ENCODE assay signal across 21 cellular contexts in the genomic region with DNA sequence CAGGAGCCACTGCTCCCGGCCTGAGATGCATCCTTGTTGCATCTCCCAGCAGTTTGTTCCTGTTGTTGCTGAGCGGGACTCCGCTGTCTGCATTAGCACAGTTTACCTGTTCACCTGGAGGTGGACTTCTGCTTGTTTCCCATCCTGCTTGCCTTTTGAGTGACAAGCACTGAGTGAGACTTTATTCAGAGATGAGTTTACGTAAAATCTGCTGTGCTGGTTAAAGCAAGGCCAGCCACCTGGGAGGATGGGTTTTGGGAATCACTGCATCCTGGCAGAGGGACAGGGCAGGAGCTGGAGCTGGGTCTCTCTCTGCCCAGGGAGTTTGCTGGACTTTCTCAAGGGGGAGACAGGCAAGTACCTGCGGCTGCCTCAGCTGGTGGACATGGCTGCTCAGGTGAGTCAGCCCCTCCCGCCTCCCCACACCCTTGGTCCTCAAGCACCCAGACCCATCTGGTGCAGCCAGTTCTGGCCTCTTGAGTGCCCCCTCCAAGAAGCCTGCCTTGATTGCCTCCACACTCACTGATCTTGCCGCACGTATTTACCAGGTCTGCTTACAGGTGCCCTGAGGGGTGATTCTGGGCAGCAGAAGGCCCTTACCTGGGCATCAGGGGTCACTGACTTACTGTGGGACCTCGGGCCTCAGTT. TPM values are rescaled to one million over a fixed set of nuclear protein-coding genes. Genes with fewer than 3 reads are reported as not detected.
DNase-seq lines count a peak whose midpoint lies in the region; ATAC-seq, FAIRE-seq and TF ChIP-seq lines count a peak whose summit lies in the region.
"Had no signal": no experiment of that assay in that cellular context is flagged by ENCODE, and none has a peak within 500 bp of the region (broad histone marks: within the 10 kb centered on the region; RNA-seq: fewer than 3 reads in every experiment).

No MANE protein-coding gene starts in this region.

- no peak overlapping the region for H3K4me3 Mint-ChIP-seq in GM23338
- H3K4me3 Mint-ChIP-seq in neural crest cell: no peak overlapping the region
- H3K4me3 Mint-ChIP-seq: B cell; CD4-positive, CD25-positive, alpha-beta regulatory T cell; CD8-positive, alpha-beta T cell; HFFc6 had no signal

- H3K4me1 ChIP-seq in A549: peaks cover 27% of the 10 kb centered on the region
- H3K4me1 ChIP-seq in GM23338 (ENCODE audit: insufficient read depth): peaks cover 13% of the 10 kb centered on the region

- POLR2A ChIA-PET in A549 (lab: Yijun Ruan, JAX) (no interaction called here), RWPE1 (lab: Yijun Ruan, JAX; ENCODE audit: low non-redundant PET) (no interaction called here)

- H3K27ac Mint-ChIP-seq in GM23338: peak overlapping the region; percentile 78; the same call in 1 of the 2 replicates
- H3K27ac Mint-ChIP-seq in neural crest cell (ENCODE audit: unreplicated experiment): peak overlapping the region; percentile 62
- H3K27ac Mint-ChIP-seq: B cell; CD4-positive, CD25-positive, alpha-beta regulatory T cell; CD8-positive, alpha-beta T cell; HFFc6 had no signal

- CTCF ChIA-PET in A549 (lab: Yijun Ruan, JAX): interaction anchor here (0.7 to 6.4 kb wide), 2 partner anchors 15 to 57 kb away, joined by 3 to 49 read pairs; no protein-coding TSS in a partner anchor
- CTCF ChIA-PET in RWPE1 (lab: Yijun Ruan, JAX): no interaction called here

- H3K4me3 ChIP-seq in A549 (no peak overlapping the region), GM23338 (no peak overlapping the region)
- H3K4me3 ChIP-seq: BLaER1, GM12878, GM23248, HAP-1 had no signal

- H3K27ac ChIP-seq in A549 (no peak overlapping the region), GM23338 (ENCODE audit: low read depth) (no peak overlapping the region), RWPE1 (peak overlapping the region; percentile 23)
- H3K27ac ChIP-seq: BLaER1, C4-2B, GM23248 had no signal

- 0 out of 2 replicates have a peak, but pooled peaks cover 13% of the 10 kb centered on the region for H3F3A ChIP-seq in GM23338 (replicated peaks; ENCODE audit: low read depth)

- no peaks in the 10 kb centered on the region for H3K36me3 ChIP-seq in GM23338 (ENCODE audit: insufficient read depth)

- H3K27me3 ChIP-seq in GM23338 (ENCODE audit: insufficient read depth): peaks cover 3% of the 10 kb centered on the region; the same call in 1 of the 2 replicates
- H3K27me3 ChIP-seq: BLaER1 had no signal

- no peaks in the 10 kb centered on the region for H3K9me3 ChIP-seq in A549
- H3K9me3 ChIP-seq: BLaER1, Caco-2, HAP-1 had no signal

- no peaks in the 10 kb centered on the region for H3K79me2 ChIP-seq in GM23338 (replicated peaks; ENCODE audit: insufficient read depth)

- TF ChIP-seq CTCF in A549 (IDR thresholded peaks at IDR 0.05) (no peak), GM23338 (conservative IDR thresholded peaks at IDR 0.05; ENCODE audit: low read depth in 2 of 2) (no peak), RWPE1 (conservative IDR thresholded peaks at IDR 0.05; ENCODE audit: low read depth) (no peak), neural crest cell (conservative IDR thresholded peaks at IDR 0.05) (no peak)

- no peak for FAIRE-seq in A549 (lab: Jason Lieb, UNC)
- FAIRE-seq: GM12878, GM19239 had no signal

- H4K20me1 ChIP-seq in GM23338 (replicated peaks; ENCODE audit: insufficient read depth): no peaks in the 10 kb centered on the region
- H4K20me1 ChIP-seq: BLaER1 had no signal

- 93% methylated on average over 9 of the region's 9 CpGs for WGBS in A549 (ENCODE audit: missing lambda C conversion rate)

- ATAC-seq in A549 (no peak), GM23338 (no peak), HG03175 (IDR thresholded peaks at IDR 0.05; ENCODE audit: unreplicated experiment) (no peak)
- ATAC-seq: CD8-positive, alpha-beta T cell; GM12878 had no signal

- H3K36me3 Mint-ChIP-seq in GM23338 (ENCODE audit: low read depth) (peaks cover 25% of the 10 kb centered on the region; the same call in 2 of the 3 replicates), neural crest cell (ENCODE audit: low read depth) (peaks cover 5% of the 10 kb centered on the region)
- H3K36me3 Mint-ChIP-seq: CD4-positive, CD25-positive, alpha-beta regulatory T cell; CD8-positive, alpha-beta T cell had no signal

- no peak overlapping the region for H2AFZ ChIP-seq in GM23338
- H2AFZ ChIP-seq: GM23248 had no signal

- no peak for TF ChIP-seq POLR2A in A549 (IDR thresholded peaks at IDR 0.05; ENCODE audit: low read length)

- H3K4me2 ChIP-seq in A549 (no peak overlapping the region), GM23338 (no peak overlapping the region)
- H3K4me2 ChIP-seq: BLaER1 had no signal

- TF ChIP-seq EP300 in A549 (IDR thresholded peaks at IDR 0.05): no peak

- H3K9me3 Mint-ChIP-seq in GM23338: no peaks in the 10 kb centered on the region
- H3K9me3 Mint-ChIP-seq in neural crest cell: no peaks in the 10 kb centered on the region
- H3K9me3 Mint-ChIP-seq: CD4-positive, CD25-positive, alpha-beta regulatory T cell; CD8-positive, alpha-beta T cell; HFFc6 had no signal

- no peak for TF ChIP-seq RAD21 in A549 (conservative IDR thresholded peaks at IDR 0.05 in 1 of 2, IDR thresholded peaks at IDR 0.05 in 1 of 2)

- H3K9me2 ChIP-seq in GM23338 (ENCODE audit: insufficient read depth): no peaks in the 10 kb centered on the region

- peaks cover 22% of the 10 kb centered on the region for H3K27me3 Mint-ChIP-seq in GM23338 (ENCODE audit: insufficient read depth, low read depth, poor library complexity)
- no peaks in the 10 kb centered on the region for H3K27me3 Mint-ChIP-seq in neural crest cell (ENCODE audit: low read depth)
- H3K27me3 Mint-ChIP-seq: B cell had no signal

- H3K4me1 Mint-ChIP-seq in GM23338: peaks cover 28% of the 10 kb centered on the region
- peaks cover 26% of the 10 kb centered on the region for H3K4me1 Mint-ChIP-seq in neural crest cell

- DNase-seq in A549 (ENCODE audit: low read depth in 1 of 2, low spot score in 1 of 2): no peak
- DNase-seq in GM23338 (ENCODE audit: low spot score): no peak
- no peak for DNase-seq in RWPE1 (ENCODE audit: low spot score)
- DNase-seq in neural crest cell (ENCODE audit: low read depth, low spot score): no peak
- no peak for DNase-seq in mucosa of gallbladder (ENCODE audit: low spot score)
- DNase-seq: Caco-2; CD4-positive, CD25-positive, alpha-beta regulatory T cell; CD8-positive, alpha-beta T cell; DMS153; DMS79; EL; GDM1; GM23248; HFFc6 had no signal

TF ChIP-seq in A549, 52 proteins besides CTCF, POLR2A, EP300 and RAD21:
- TF ChIP-seq ZFP36 (IDR thresholded peaks at IDR 0.05; ENCODE audit: borderline replicate concordance, partially characterized antibody): peak; percentile 67
- no peak for TF ChIP-seq NR3C1 (IDR thresholded peaks at IDR 0.05)

TF ChIP-seq in GM23338, 12 proteins besides CTCF, POLR2A, EP300 and RAD21 (continues in another document):
- TF ChIP-seq, protein P1, sequence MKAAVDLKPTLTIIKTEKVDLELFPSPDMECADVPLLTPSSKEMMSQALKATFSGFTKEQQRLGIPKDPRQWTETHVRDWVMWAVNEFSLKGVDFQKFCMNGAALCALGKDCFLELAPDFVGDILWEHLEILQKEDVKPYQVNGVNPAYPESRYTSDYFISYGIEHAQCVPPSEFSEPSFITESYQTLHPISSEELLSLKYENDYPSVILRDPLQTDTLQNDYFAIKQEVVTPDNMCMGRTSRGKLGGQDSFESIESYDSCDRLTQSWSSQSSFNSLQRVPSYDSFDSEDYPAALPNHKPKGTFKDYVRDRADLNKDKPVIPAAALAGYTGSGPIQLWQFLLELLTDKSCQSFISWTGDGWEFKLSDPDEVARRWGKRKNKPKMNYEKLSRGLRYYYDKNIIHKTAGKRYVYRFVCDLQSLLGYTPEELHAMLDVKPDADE (IDR thresholded peaks at IDR 0.05): no peak
- TF ChIP-seq STAT1 (IDR thresholded peaks at IDR 0.05; ENCODE audit: unreplicated experiment) (no peak), CREB1 (CRISPR knock-in tag; IDR thresholded peaks at IDR 0.05; ENCODE audit: low read depth) (no peak), EZH2 (IDR thresholded peaks at IDR 0.05; ENCODE audit: low read depth, unreplicated experiment) (no peak), POLR2AphosphoS5 (IDR thresholded peaks at IDR 0.05; ENCODE audit: low read depth) (no peak)

RNA-seq across cellular contexts. Expression of a gene that starts 55.5 kb away (rescaled TPM):
- 154 and 212 TPM in 2 replicates for polyA plus RNA-seq in A549 (2011; rRNA removed)
- 122 and 170 TPM in 2 replicates for polyA plus RNA-seq in A549 (2012; cell fraction: cytosol; rRNA removed)
- 500 and 511 TPM in 2 replicates for polyA plus RNA-seq in A549 (2012; cell fraction: nucleus; rRNA removed)
- 133 to 139 TPM (median 134 TPM) in 3 replicates for polyA plus RNA-seq in A549 (2017; fragmentation: RNase III; extraction: RNeasy Plus Mini Kit Qiagen cat#74134 plus additional on column Dnase treatment)
- 278 and 313 TPM in 2 replicates for polyA minus RNA-seq in A549 (2011; rRNA and poly(A)+ RNA removed)
- 25.9 and 34.6 TPM in 2 replicates for total RNA-seq in GM23338 (2014; rRNA removed; shearing (Covaris generic))
- polyA plus RNA-seq in GM23338 (2016; fragmentation: Nextera tagmentation; extraction: Ambion mirVana): 7.1 and 8.0 TPM in 2 replicates
- 58.6 and 60.4 TPM in 2 replicates for total RNA-seq in neural crest cell
- total RNA-seq in mucosa of gallbladder: 210 TPM
